16 cellular contexts compared by ENCODE assay signal in the genomic region with DNA sequence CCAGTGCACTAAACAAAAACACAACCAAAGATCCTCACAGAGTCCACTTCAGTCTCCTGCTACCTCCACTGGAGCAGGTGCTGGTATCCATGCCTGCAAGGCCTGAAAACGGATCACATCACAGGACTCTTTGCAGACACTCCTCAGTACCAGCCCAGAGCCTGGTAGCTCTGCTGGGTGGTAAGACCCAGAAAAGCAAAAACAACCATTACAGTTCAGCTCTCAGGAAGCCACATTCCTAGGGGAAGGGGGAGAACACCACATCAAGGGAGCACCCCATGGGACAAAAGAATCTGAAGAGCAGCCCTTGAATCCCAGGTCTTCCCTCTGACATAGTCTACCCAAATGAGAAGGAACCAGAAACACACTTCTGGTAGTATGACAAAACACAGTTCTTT. TPM values are rescaled to one million over a fixed set of nuclear protein-coding genes. Genes with fewer than 3 reads are reported as not detected.
DNase-seq lines count a peak whose midpoint lies in the region; ATAC-seq, FAIRE-seq and TF ChIP-seq lines count a peak whose summit lies in the region.
"Had no signal": no experiment of that assay in that cellular context is flagged by ENCODE, and none has a peak within 500 bp of the region (broad histone marks: within the 10 kb centered on the region; RNA-seq: fewer than 3 reads in every experiment).

No MANE protein-coding gene starts in this region.

- no peaks in the 10 kb centered on the region for H3K27me3 Mint-ChIP-seq in astrocyte (ENCODE audit: low read depth, unreplicated experiment)
- no peaks in the 10 kb centered on the region for H3K27me3 Mint-ChIP-seq in neural progenitor cell (ENCODE audit: insufficient read depth, low read depth)

- no peaks in the 10 kb centered on the region for H3K79me2 ChIP-seq in astrocyte (ENCODE audit: insufficient read depth, low read length)
- no peaks in the 10 kb centered on the region for H3K79me2 ChIP-seq in neural progenitor cell (ENCODE audit: low read depth)

- H4K20me1 ChIP-seq in BLaER1 treated with 17β-estradiol and CSF1 and Interleukin-3, amounts not matched to agents 10 nM and 100 nM: no peaks in the 10 kb centered on the region
- H4K20me1 ChIP-seq in astrocyte (ENCODE audit: insufficient read depth, low read length) (no peaks in the 10 kb centered on the region), neural progenitor cell (ENCODE audit: low read depth) (no peaks in the 10 kb centered on the region)

- H3K27me3 ChIP-seq in BLaER1 treated with 17β-estradiol and CSF1 and Interleukin-3, amounts not matched to agents 10 nM and 100 nM: no peaks in the 10 kb centered on the region
- H3K27me3 ChIP-seq in astrocyte (ENCODE audit: insufficient read depth, low read length) (no peaks in the 10 kb centered on the region), neural progenitor cell (no peaks in the 10 kb centered on the region)
- H3K27me3 ChIP-seq: SJSA1 had no signal

- peaks cover 3% of the 10 kb centered on the region for H3K36me3 Mint-ChIP-seq in astrocyte (ENCODE audit: low read depth, unreplicated experiment)
- H3K36me3 Mint-ChIP-seq in neural progenitor cell: peaks cover 2% of the 10 kb centered on the region

- H3K36me3 ChIP-seq in BLaER1 treated with 17β-estradiol and CSF1 and Interleukin-3, amounts not matched to agents 10 nM and 100 nM: no peaks in the 10 kb centered on the region
- H3K36me3 ChIP-seq in astrocyte (ENCODE audit: insufficient read depth, low read length) (no peaks in the 10 kb centered on the region), neural progenitor cell (no peaks in the 10 kb centered on the region)
- H3K36me3 ChIP-seq: SJSA1 had no signal

- peak overlapping the region in 9 of 11 experiments; percentile 58 to 79 (median 75); a peak in 18 of 22 replicates for H3K4me2 ChIP-seq in BLaER1 treated with 17β-estradiol and CSF1 and Interleukin-3, amounts not matched to agents 10 nM and 100 nM
- H3K4me2 ChIP-seq in astrocyte (ENCODE audit: low read length) (no peak overlapping the region), neural progenitor cell (no peak overlapping the region)

- H3K9me3 Mint-ChIP-seq in astrocyte (ENCODE audit: unreplicated experiment) (peaks cover 26% of the 10 kb centered on the region), neural progenitor cell (peaks cover 43% of the 10 kb centered on the region)

- H3K4me1 Mint-ChIP-seq in astrocyte (ENCODE audit: low read depth, unreplicated experiment): peaks cover 30% of the 10 kb centered on the region
- H3K4me1 Mint-ChIP-seq in neural progenitor cell: peaks cover 12% of the 10 kb centered on the region

- TF ChIP-seq CTCF in astrocyte (IDR thresholded peaks at IDR 0.05; ENCODE audit: insufficient read depth, low read depth, low read length) (no peak), neural progenitor cell (IDR thresholded peaks at IDR 0.05) (no peak)

- peaks cover 7 to 47% (median 16%) of the 10 kb centered on the region in 11 experiments; a peak in 19 of 22 replicates for H3K9me3 ChIP-seq in BLaER1 treated with 17β-estradiol and CSF1 and Interleukin-3, amounts not matched to agents 10 nM and 100 nM (replicated peaks in 1 of 11)
- H3K9me3 ChIP-seq in astrocyte (ENCODE audit: insufficient read depth, low read depth, low read length) (no peaks in the 10 kb centered on the region), neural progenitor cell (ENCODE audit: low read depth) (peaks cover 9% of the 10 kb centered on the region)

- H3K27ac Mint-ChIP-seq in astrocyte (ENCODE audit: unreplicated experiment) (peak overlapping the region; percentile 91), neural progenitor cell (peak overlapping the region; percentile 72)
- H3K27ac Mint-ChIP-seq: B cell; CD4-positive, alpha-beta T cell had no signal

- peak; percentile 14 for ATAC-seq in HG03571 (IDR thresholded peaks at IDR 0.05; ENCODE audit: unreplicated experiment)

- no peak overlapping the region for H3K4me3 Mint-ChIP-seq in astrocyte (ENCODE audit: unreplicated experiment)
- H3K4me3 Mint-ChIP-seq in neural progenitor cell: no peak overlapping the region
- H3K4me3 Mint-ChIP-seq: B cell; CD4-positive, alpha-beta T cell had no signal

- no peak overlapping the region for H2AFZ ChIP-seq in astrocyte (ENCODE audit: low read depth, low read length)
- H2AFZ ChIP-seq in neural progenitor cell (replicated peaks): peak overlapping the region; percentile 38

- no peak overlapping the region for H3K9ac ChIP-seq in BLaER1 treated with 17β-estradiol and CSF1 and Interleukin-3, amounts not matched to agents 10 nM and 100 nM
- H3K9ac ChIP-seq in astrocyte (ENCODE audit: low read length) (no peak overlapping the region), neural progenitor cell (no peak overlapping the region)

- DNase-seq in astrocyte (ENCODE audit: low read depth) (no peak), neural progenitor cell (ENCODE audit: low spot score) (no peak), amniotic stem cell (lab: John Stamatoyannopoulos, UW) (no peak), SIG-M5 treated with dmso at 0.1 percent for 504 hours (lab: John Stamatoyannopoulos, UW; ENCODE audit: unreplicated experiment) (no peak), occipital lobe (lab: John Stamatoyannopoulos, UW) (no peak)
- DNase-seq in activated CD4-positive, alpha-beta T cell treated with anti-CD3 and anti-CD28 coated beads, Interleukin-2, amount 50 U/mL, for 48 hours: no peak
- DNase-seq: 8988T; CD4-positive, alpha-beta T cell; H7; KBM-7; NCI-H2227 treated with DMSO at 0.1 percent for 48 hours had no signal

- H3K4me3 ChIP-seq in BLaER1 treated with 17β-estradiol and CSF1 and Interleukin-3, amounts not matched to agents 10 nM and 100 nM: 0 out of 20 replicates have a peak overlapping the region, but pooled peaks of 1 of the 10 experiments have one; percentile 17
- H3K4me3 ChIP-seq in astrocyte (ENCODE audit: insufficient read depth, low read depth, low read length): no peak overlapping the region
- no peak overlapping the region for H3K4me3 ChIP-seq in neural progenitor cell
- H3K4me3 ChIP-seq: SJSA1 had no signal

- FAIRE-seq in astrocyte (lab: Jason Lieb, UNC): no peak
- FAIRE-seq: GM12891 had no signal

- H3K4me1 ChIP-seq in BLaER1 treated with 17β-estradiol and CSF1 and Interleukin-3, amounts not matched to agents 10 nM and 100 nM: peaks cover 8 to 17% (median 15%) of the 10 kb centered on the region in 10 experiments
- H3K4me1 ChIP-seq in astrocyte (ENCODE audit: insufficient read depth, low read length): peaks cover 18% of the 10 kb centered on the region
- peaks cover 6% of the 10 kb centered on the region for H3K4me1 ChIP-seq in neural progenitor cell

- H3F3A ChIP-seq in neural progenitor cell (ENCODE audit: low read depth): no peaks in the 10 kb centered on the region

- H3K27ac ChIP-seq in BLaER1 treated with 17β-estradiol and CSF1 and Interleukin-3, amounts not matched to agents 10 nM and 100 nM: peak overlapping the region in 4 of 11 experiments; percentile 13 to 59 (median 40); a peak in 5 of 22 replicates
- H3K27ac ChIP-seq in astrocyte (ENCODE audit: low read depth, low read length) (no peak overlapping the region), neural progenitor cell (no peak overlapping the region)
- H3K27ac ChIP-seq: SJSA1 had no signal

RNA-seq across cellular contexts. Expression of a gene that starts 52.5 kb away (rescaled TPM):
- 172 and 179 TPM in 2 replicates for total RNA-seq in astrocyte
- 328 and 481 TPM in 2 replicates for total RNA-seq in neural progenitor cell (ENCODE audit: low replicate concordance)
- total RNA-seq in occipital lobe: 459 TPM

Comparison
In these comparisons a context has a peak if more than half of its experiments do, and no peak if none do; other contexts are left out.
1. H3K4me2 ChIP-seq: peak in BLaER1 treated with 17β-estradiol and CSF1 and Interleukin-3, amounts not matched to agents 10 nM and 100 nM (9 of 11); none in astrocyte (single experiment) and neural progenitor cell (single experiment).